In genomic region chr1:176178316-176178715, GRCh38 we compare ENCODE assay signal across 13 cellular contexts. TPM values are rescaled to one million over a fixed set of nuclear protein-coding genes. Genes with fewer than 3 reads are reported as not detected.
A peak's percentile ranks its signal among the peaks of the same experiment; 100 is the strongest.
DNase-seq lines count a peak whose midpoint lies in the region; ATAC-seq and TF ChIP-seq lines count a peak whose summit lies in the region.
"Had no signal": no experiment of that assay in that cellular context is flagged by ENCODE, and none has a peak within 500 bp of the region (broad histone marks: within the 10 kb centered on the region; RNA-seq: fewer than 3 reads in every experiment).

No MANE protein-coding gene starts in this region.

- H3K9me2 ChIP-seq in PC-9 (ENCODE audit: insufficient read depth), result no peaks in the 10 kb centered on the region

- CTCF ChIA-PET in PC-9 (lab: Charles Lee), result no interaction called here

- no peak for DNase-seq in activated T-cell treated with anti-CD3 and anti-CD28 coated beads, Interleukin-2, amount 50 U/mL, for 72 hours
- DNase-seq in activated T-cell treated with anti-CD3 and anti-CD28 coated beads for 4 hours (no peak), PC-9 (no peak), choroid plexus epithelial cell (ENCODE audit: low read depth) (peak; percentile 17), osteoblast (ENCODE audit: insufficient read length, low spot score, missing footprints) (no peak), substantia nigra (lab: John Stamatoyannopoulos, UW) (no peak)
- no peak for DNase-seq in stimulated activated naive CD8-positive, alpha-beta T cell treated with anti-CD3 and anti-CD28 coated beads, Interleukin-15, Interleukin-2, amounts not matched to agents 100 U/mL and 50 U/mL, for 24 hours
- DNase-seq: brain microvascular endothelial cell, kidney glomerular epithelial cell, NCI-H1436 treated with DMSO at 0.1 percent for 48 hours, NCI-H524 treated with DMSO at 0.1 percent for 48 hours, uterus had no signal

- TF ChIP-seq CTCF in PC-9 (conservative IDR thresholded peaks at IDR 0.05), result no peak
- TF ChIP-seq CTCF in choroid plexus epithelial cell (conservative IDR thresholded peaks at IDR 0.05; ENCODE audit: low read depth, low read length), result no peak
- TF ChIP-seq CTCF in osteoblast (IDR thresholded peaks at IDR 0.05; ENCODE audit: extremely low read depth, low read depth, low read length), result no peak

- H2AFZ ChIP-seq in PC-9 (no peak overlapping the region), osteoblast (ENCODE audit: low read length) (no peak overlapping the region)

- POLR2A ChIA-PET in PC-9 (lab: Charles Lee; ENCODE audit: unreplicated experiment), result no interaction called here

- no peaks in the 10 kb centered on the region for H3K27me3 Mint-ChIP-seq in activated T-cell treated with anti-CD3 and anti-CD28 coated beads, Interleukin-2, amount 50 U/mL, for 72 hours (ENCODE audit: low read depth)

- H3K4me3 Mint-ChIP-seq in activated T-cell treated with anti-CD3 and anti-CD28 coated beads, Interleukin-2, amount 50 U/mL, for 72 hours, result peak overlapping the region; percentile 3 to 55

- no peaks in the 10 kb centered on the region for H3K4me1 ChIP-seq in PC-9 (replicated peaks; ENCODE audit: insufficient read depth)
- H3K4me1 ChIP-seq in osteoblast (ENCODE audit: insufficient read depth, low read length), result peaks cover 5% of the 10 kb centered on the region
- H3K4me1 ChIP-seq: uterus had no signal

- peak in 1 of 2 donors; percentile 30 for ATAC-seq in activated T-cell treated with anti-CD3 and anti-CD28 coated beads, Interleukin-2, amount 50 U/mL, for 72 hours (replicated peaks in 1 of 2)
- ATAC-seq in stimulated activated naive CD8-positive, alpha-beta T cell treated with anti-CD3 and anti-CD28 coated beads, Interleukin-15, Interleukin-2, amounts not matched to agents 100 U/mL and 50 U/mL, for 24 hours, result peak; percentile 24
- no peak for ATAC-seq in HG03469 (IDR thresholded peaks at IDR 0.05; ENCODE audit: unreplicated experiment)

- intact Hi-C loops in PC-9 (cut with micrococcal nuclease; ENCODE audit: unreplicated experiment), result no loop called here

- no peaks in the 10 kb centered on the region for H3F3A ChIP-seq in PC-9 (ENCODE audit: insufficient read depth, low read depth)

- H3K27me3 ChIP-seq in PC-9 (ENCODE audit: insufficient read depth, low read depth) (no peaks in the 10 kb centered on the region), osteoblast (ENCODE audit: insufficient read depth, low read length) (no peaks in the 10 kb centered on the region)
- H3K27me3 ChIP-seq: brain microvascular endothelial cell, uterus had no signal

- H3K9me3 ChIP-seq in PC-9 (ENCODE audit: insufficient read depth, low read depth) (no peaks in the 10 kb centered on the region), osteoblast (ENCODE audit: low read depth, low read length) (no peaks in the 10 kb centered on the region)
- H3K9me3 ChIP-seq: uterus had no signal

- H4K20me1 ChIP-seq in PC-9 (ENCODE audit: insufficient read depth) (peaks cover 5% of the 10 kb centered on the region; the same call in 1 of the 2 replicates), osteoblast (ENCODE audit: insufficient read depth, low read length) (peaks cover 3% of the 10 kb centered on the region)

- H3K79me2 ChIP-seq in PC-9 (ENCODE audit: low read depth) (peaks cover 31% of the 10 kb centered on the region; the same call in 1 of the 2 replicates), osteoblast (ENCODE audit: insufficient read depth, low read length) (peaks cover 57% of the 10 kb centered on the region)

- 0 out of 2 replicates have a peak overlapping the region, but pooled peaks have one; percentile 24 for H3K27ac ChIP-seq in PC-9
- no peak overlapping the region for H3K27ac ChIP-seq in osteoblast (ENCODE audit: low read depth, low read length)
- H3K27ac ChIP-seq in substantia nigra (ENCODE audit: low read depth, low read length, poor library complexity, severe bottlenecking), result no peak overlapping the region
- H3K27ac ChIP-seq: brain microvascular endothelial cell, uterus had no signal

- no peak overlapping the region for H3K4me2 ChIP-seq in PC-9
- H3K4me2 ChIP-seq in osteoblast (ENCODE audit: insufficient read depth, low read length), result no peak overlapping the region

- 0 out of 2 replicates have a peak, but pooled peaks cover 14% of the 10 kb centered on the region for H3K36me3 ChIP-seq in PC-9 (ENCODE audit: low read depth)
- H3K36me3 ChIP-seq in osteoblast (ENCODE audit: insufficient read depth, low read length), result peaks cover 8% of the 10 kb centered on the region
- H3K36me3 ChIP-seq: brain microvascular endothelial cell, uterus had no signal

- H3K4me3 ChIP-seq in PC-9 (no peak overlapping the region), choroid plexus epithelial cell (ENCODE audit: low read depth, low read length) (no peak overlapping the region), osteoblast (ENCODE audit: insufficient read depth, low read length) (no peak overlapping the region)
- H3K4me3 ChIP-seq: uterus had no signal

- H3K4me1 Mint-ChIP-seq in activated T-cell treated with anti-CD3 and anti-CD28 coated beads, Interleukin-2, amount 50 U/mL, for 72 hours (ENCODE audit: low read depth), result peaks cover 45% of the 10 kb centered on the region

- H3K9me3 Mint-ChIP-seq in activated T-cell treated with anti-CD3 and anti-CD28 coated beads, Interleukin-2, amount 50 U/mL, for 72 hours, result no peaks in the 10 kb centered on the region

- H3K27ac Mint-ChIP-seq in activated T-cell treated with anti-CD3 and anti-CD28 coated beads, Interleukin-2, amount 50 U/mL, for 72 hours, result peak overlapping the region; percentile 5

- H3K36me3 Mint-ChIP-seq in activated T-cell treated with anti-CD3 and anti-CD28 coated beads, Interleukin-2, amount 50 U/mL, for 72 hours (ENCODE audit: insufficient read depth in 2 of 2), result peaks cover 9 to 27% of the 10 kb centered on the region in 2 donors

- no TSS peak for BruUV-seq in PC-9 (replicated peaks; lab: Mats Ljungman, UMichigan)

RNA-seq across cellular contexts. Expression of gene COP1, which starts 28.8 kb away (rescaled TPM):
- total RNA-seq in activated T-cell treated with anti-CD3 and anti-CD28 coated beads, Interleukin-2, amount 50 U/mL, for 72 hours, result 10 to 100 TPM; 53.5 to 56.8 TPM
- total RNA-seq in PC-9 (2021) (36.0 and 38.0 TPM in 2 replicates), osteoblast (64.8 and 73.1 TPM in 2 replicates)
